Comparison of ENCODE assay signal across 15 cellular contexts in genomic region chrX:6748595-6748994, GRCh38.
DNase-seq lines count a peak whose midpoint lies in the region; ATAC-seq, FAIRE-seq and TF ChIP-seq lines count a peak whose summit lies in the region.
"Had no signal": no experiment of that assay in that cellular context is flagged by ENCODE, and none has a peak within 500 bp of the region (broad histone marks: within the 10 kb centered on the region; RNA-seq: fewer than 3 reads in every experiment).

No MANE protein-coding gene starts in this region.

- no peak overlapping the region for H3K56ac ChIP-seq in H1 (replicated peaks; ENCODE audit: insufficient read length, low read depth, low read length)

- TF ChIP-seq CTCF in H1 (IDR thresholded peaks at IDR 0.05; ENCODE audit: control extremely low read depth in 1 of 3, insufficient read depth in 1 of 3, low read depth in 1 of 3, low read length in 3 of 3), result no peak

- no peak overlapping the region for H3K14ac ChIP-seq in H1 (ENCODE audit: insufficient read length)

- H3K79me2 ChIP-seq in H1 (ENCODE audit: control insufficient read depth in 1 of 2, insufficient read depth in 2 of 2, low read length in 2 of 2), result no peaks in the 10 kb centered on the region

- no peak overlapping the region for H2BK120ac ChIP-seq in H1 (replicated peaks; ENCODE audit: low read depth, low read length)

- peak; percentile 28 for FAIRE-seq in H1 (lab: Jason Lieb, UNC)
- FAIRE-seq: GM12892 had no signal

- H3K18ac ChIP-seq in H1 (ENCODE audit: extremely low read depth, low read length), result no peak overlapping the region

- H2BK20ac ChIP-seq in H1 (ENCODE audit: low read length), result no peak overlapping the region

- H3K9me3 ChIP-seq in H1 (ENCODE audit: insufficient read depth in 2 of 2, low read depth in 1 of 2, low read length in 1 of 2), result no peaks in the 10 kb centered on the region
- H3K9me3 ChIP-seq: SJSA1 had no signal

- no peak overlapping the region for H4K91ac ChIP-seq in H1 (replicated peaks; ENCODE audit: insufficient read length, low read length)

- no peak overlapping the region for H3K9ac ChIP-seq in H1 (replicated peaks in 1 of 4; ENCODE audit: extremely low read depth in 1 of 4, low read depth in 3 of 4, low read length in 3 of 4)

- no peak overlapping the region for H2BK5ac ChIP-seq in H1 (ENCODE audit: low read depth, low read length)

- no peaks in the 10 kb centered on the region for H3K79me1 ChIP-seq in H1 (ENCODE audit: low read depth, low read length)

- no peaks in the 10 kb centered on the region for H4K20me1 ChIP-seq in H1 (replicated peaks in 1 of 2; ENCODE audit: control insufficient read depth in 1 of 2, insufficient read depth in 2 of 2, low read length in 2 of 2)

- CTCF ChIA-PET in H1 (lab: Charles Lee; ENCODE audit: partially characterized antibody), result interaction anchor here (0.6 kb wide), 1 partner anchor 161 kb away, joined by 3 read pairs; no protein-coding TSS in a partner anchor

- WGBS in H1 (ENCODE audit: extremely low coverage in 1 of 2, insufficient coverage in 1 of 2, insufficient read length in 1 of 2, insufficient replicate concordance in 2 of 2, low coverage in 1 of 2, low lambda C conversion rate in 2 of 2, missing lambda C conversion rate in 1 of 2), 2 experiments, result 93% methylated on average over 3 of the region's 3 CpGs; no CpG with 5 or more reads in 1 of the 2 experiments

- no peak overlapping the region for H3K27ac ChIP-seq in H1 (ENCODE audit: low read depth, low read length)
- H3K27ac ChIP-seq: SJSA1 had no signal

- no peak overlapping the region for H4K8ac ChIP-seq in H1 (ENCODE audit: extremely low read depth, insufficient read depth, low read length)

- H4K5ac ChIP-seq in H1 (ENCODE audit: insufficient read length, low read depth, low read length), result no peak overlapping the region

- ATAC-seq in GM18517 (IDR thresholded peaks at IDR 0.05; ENCODE audit: unreplicated experiment) (peak; percentile 67), GM19438 (IDR thresholded peaks at IDR 0.05; ENCODE audit: low read depth, unreplicated experiment) (peak; percentile 69), HG03025 (IDR thresholded peaks at IDR 0.05; ENCODE audit: low FRiP score, unreplicated experiment) (peak; percentile 78), HG02973 (IDR thresholded peaks at IDR 0.05; ENCODE audit: unreplicated experiment) (no peak)

- H3K4me1 ChIP-seq in H1 (replicated peaks in 1 of 4; ENCODE audit: control insufficient read depth in 3 of 4, insufficient read depth in 4 of 4, low read length in 3 of 4), result no peaks in the 10 kb centered on the region
- H3K4me1 ChIP-seq: SJSA1 had no signal

- no peak overlapping the region for H2AK5ac ChIP-seq in H1 (ENCODE audit: low read depth, low read length)

- no peak overlapping the region for H2BK15ac ChIP-seq in H1 (ENCODE audit: low read length)

- TF ChIP-seq POLR2A in H1 (IDR thresholded peaks at IDR 0.05; ENCODE audit: control extremely low read depth in 1 of 2, low read depth in 2 of 2, low read length in 2 of 2), result no peak

- no peak overlapping the region for H3K4me2 ChIP-seq in H1 (ENCODE audit: insufficient read depth in 1 of 2, low read depth in 2 of 2, low read length in 2 of 2)

- no peak for DNase-seq in H1 (ENCODE audit: low read depth in 1 of 2, low spot score in 2 of 2)
- DNase-seq in GM19240 (ENCODE audit: insufficient read length, low spot score), result no peak
- no peak for DNase-seq in posterior cingulate gyrus
- DNase-seq: ACHN; CD4-positive, CD25-positive, alpha-beta regulatory T cell; NCI-H1930; NCI-H510A treated with DMSO at 0.1 percent for 48 hours; OCI-M1; SW 1271 had no signal

- no peak for TF ChIP-seq EP300 in H1 (IDR thresholded peaks at IDR 0.05; ENCODE audit: borderline replicate concordance in 1 of 2, low read depth in 2 of 2, low read length in 2 of 2)

- H3K23ac ChIP-seq in H1 (ENCODE audit: insufficient read length), result no peak overlapping the region

- no peak overlapping the region for H2AFZ ChIP-seq in H1 (ENCODE audit: low read length)

- no peaks in the 10 kb centered on the region for H3K27me3 ChIP-seq in H1 (replicated peaks in 1 of 4; ENCODE audit: control insufficient read depth in 3 of 4, extremely low read depth in 1 of 4, insufficient read depth in 3 of 4, low read length in 3 of 4)
- H3K27me3 ChIP-seq: SJSA1 had no signal

- H3K4ac ChIP-seq in H1 (replicated peaks; ENCODE audit: insufficient read length, low read depth, low read length), result no peak overlapping the region

- intact Hi-C loops in posterior cingulate gyrus (cut with DNase I), result no loop called here

- H3K36me3 ChIP-seq in H1 (ENCODE audit: control insufficient read depth in 2 of 4, insufficient read depth in 4 of 4, low read length in 3 of 4), result no peaks in the 10 kb centered on the region
- H3K36me3 ChIP-seq: SJSA1 had no signal

- H3K4me3 ChIP-seq in H1 (ENCODE audit: extremely low read depth in 1 of 4, insufficient read depth in 2 of 4, low read depth in 3 of 4, low read length in 4 of 4), result no peak overlapping the region
- H3K4me3 ChIP-seq: SJSA1 had no signal

- H2BK12ac ChIP-seq in H1 (ENCODE audit: low read depth, low read length), result no peak overlapping the region

- POLR2A ChIA-PET in H1 (lab: Charles Lee; ENCODE audit: partially characterized antibody), result no interaction called here

- no peaks in the 10 kb centered on the region for H3K23me2 ChIP-seq in H1 (ENCODE audit: low read depth, low read length)

- no peak for TF ChIP-seq RAD21 in H1 (IDR thresholded peaks at IDR 0.05 in 1 of 2, conservative IDR thresholded peaks at IDR 0.05 in 1 of 2; ENCODE audit: low read depth in 2 of 2, low read length in 2 of 2)

TF ChIP-seq in H1, 55 proteins besides CTCF, POLR2A, EP300 and RAD21:
- no peak for TF ChIP-seq RFX5 (IDR thresholded peaks at IDR 0.05; ENCODE audit: borderline replicate concordance, low read depth, low read length)
- no peak for TF ChIP-seq BCL11A (IDR thresholded peaks at IDR 0.05; ENCODE audit: low read depth in 2 of 2, low read length in 2 of 2)
- TF ChIP-seq, protein P1, sequence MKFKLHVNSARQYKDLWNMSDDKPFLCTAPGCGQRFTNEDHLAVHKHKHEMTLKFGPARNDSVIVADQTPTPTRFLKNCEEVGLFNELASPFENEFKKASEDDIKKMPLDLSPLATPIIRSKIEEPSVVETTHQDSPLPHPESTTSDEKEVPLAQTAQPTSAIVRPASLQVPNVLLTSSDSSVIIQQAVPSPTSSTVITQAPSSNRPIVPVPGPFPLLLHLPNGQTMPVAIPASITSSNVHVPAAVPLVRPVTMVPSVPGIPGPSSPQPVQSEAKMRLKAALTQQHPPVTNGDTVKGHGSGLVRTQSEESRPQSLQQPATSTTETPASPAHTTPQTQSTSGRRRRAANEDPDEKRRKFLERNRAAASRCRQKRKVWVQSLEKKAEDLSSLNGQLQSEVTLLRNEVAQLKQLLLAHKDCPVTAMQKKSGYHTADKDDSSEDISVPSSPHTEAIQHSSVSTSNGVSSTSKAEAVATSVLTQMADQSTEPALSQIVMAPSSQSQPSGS (IDR thresholded peaks at IDR 0.05; ENCODE audit: low read length), result no peak
- no peak for TF ChIP-seq KDM5A (IDR thresholded peaks at IDR 0.05; ENCODE audit: low read length)
- no peak for TF ChIP-seq CHD1 (IDR thresholded peaks at IDR 0.05; ENCODE audit: low read depth, low read length)
- no peak for TF ChIP-seq SUZ12 (IDR thresholded peaks at IDR 0.05; ENCODE audit: low read length)
- no peak for TF ChIP-seq CEBPB (IDR thresholded peaks at IDR 0.05; ENCODE audit: low read depth, low read length)
- no peak for TF ChIP-seq KDM4A (IDR thresholded peaks at IDR 0.05; ENCODE audit: low read depth, low read length, severe bottlenecking)
- TF ChIP-seq TAF1 (IDR thresholded peaks at IDR 0.05; ENCODE audit: low read depth, low read length), result no peak
- TF ChIP-seq HDAC6 (IDR thresholded peaks at IDR 0.05; ENCODE audit: low read depth, low read length), result no peak
- no peak for TF ChIP-seq GABPA (IDR thresholded peaks at IDR 0.05; ENCODE audit: borderline replicate concordance, insufficient read depth, low read length)
- no peak for TF ChIP-seq JUN (IDR thresholded peaks at IDR 0.05; ENCODE audit: low read depth, low read length)
- no peak for TF ChIP-seq FOSL1 (IDR thresholded peaks at IDR 0.05; ENCODE audit: insufficient read depth, low read depth, low read length)
- no peak for TF ChIP-seq SRF (IDR thresholded peaks at IDR 0.05; ENCODE audit: low read depth, low read length)
- no peak for TF ChIP-seq SAP30 (IDR thresholded peaks at IDR 0.05; ENCODE audit: insufficient read depth, insufficient replicate concordance, low read length)
- no peak for TF ChIP-seq SP1 (IDR thresholded peaks at IDR 0.05; ENCODE audit: low read depth, low read length)
